1 cellular context compared by ENCODE assay signal in the genomic region with DNA sequence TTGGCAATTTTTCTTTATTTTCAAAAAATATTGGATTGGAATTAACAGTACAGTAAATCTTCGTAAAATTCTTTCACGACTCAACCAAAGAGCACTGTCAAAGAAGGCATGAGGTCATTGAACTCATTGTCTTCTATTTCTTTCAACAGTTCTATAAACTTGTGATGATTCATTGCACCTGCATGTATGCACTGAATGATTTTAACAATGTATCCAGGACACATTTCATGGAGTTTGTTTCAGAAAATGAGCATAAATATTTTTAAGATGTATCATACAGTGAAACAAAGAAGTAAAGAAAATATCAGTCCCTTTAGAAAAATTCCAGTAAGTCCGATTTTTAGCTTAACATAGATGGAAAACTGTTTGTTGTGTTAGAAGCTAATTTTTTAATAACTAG.
TF ChIP-seq lines count a peak whose summit lies in the region.

No MANE protein-coding gene starts in this region.

TF ChIP-seq in SK-N-SH, 30 proteins besides CTCF, POLR2A, EP300 and RAD21 (continued from another document):
- TF ChIP-seq, protein P1, sequence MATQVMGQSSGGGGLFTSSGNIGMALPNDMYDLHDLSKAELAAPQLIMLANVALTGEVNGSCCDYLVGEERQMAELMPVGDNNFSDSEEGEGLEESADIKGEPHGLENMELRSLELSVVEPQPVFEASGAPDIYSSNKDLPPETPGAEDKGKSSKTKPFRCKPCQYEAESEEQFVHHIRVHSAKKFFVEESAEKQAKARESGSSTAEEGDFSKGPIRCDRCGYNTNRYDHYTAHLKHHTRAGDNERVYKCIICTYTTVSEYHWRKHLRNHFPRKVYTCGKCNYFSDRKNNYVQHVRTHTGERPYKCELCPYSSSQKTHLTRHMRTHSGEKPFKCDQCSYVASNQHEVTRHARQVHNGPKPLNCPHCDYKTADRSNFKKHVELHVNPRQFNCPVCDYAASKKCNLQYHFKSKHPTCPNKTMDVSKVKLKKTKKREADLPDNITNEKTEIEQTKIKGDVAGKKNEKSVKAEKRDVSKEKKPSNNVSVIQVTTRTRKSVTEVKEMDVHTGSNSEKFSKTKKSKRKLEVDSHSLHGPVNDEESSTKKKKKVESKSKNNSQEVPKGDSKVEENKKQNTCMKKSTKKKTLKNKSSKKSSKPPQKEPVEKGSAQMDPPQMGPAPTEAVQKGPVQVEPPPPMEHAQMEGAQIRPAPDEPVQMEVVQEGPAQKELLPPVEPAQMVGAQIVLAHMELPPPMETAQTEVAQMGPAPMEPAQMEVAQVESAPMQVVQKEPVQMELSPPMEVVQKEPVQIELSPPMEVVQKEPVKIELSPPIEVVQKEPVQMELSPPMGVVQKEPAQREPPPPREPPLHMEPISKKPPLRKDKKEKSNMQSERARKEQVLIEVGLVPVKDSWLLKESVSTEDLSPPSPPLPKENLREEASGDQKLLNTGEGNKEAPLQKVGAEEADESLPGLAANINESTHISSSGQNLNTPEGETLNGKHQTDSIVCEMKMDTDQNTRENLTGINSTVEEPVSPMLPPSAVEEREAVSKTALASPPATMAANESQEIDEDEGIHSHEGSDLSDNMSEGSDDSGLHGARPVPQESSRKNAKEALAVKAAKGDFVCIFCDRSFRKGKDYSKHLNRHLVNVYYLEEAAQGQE (IDR thresholded peaks at IDR 0.05; ENCODE audit: low read depth, low read length) = no peak
- TF ChIP-seq NFIC (IDR thresholded peaks at IDR 0.05; ENCODE audit: borderline replicate concordance) = no peak
- TF ChIP-seq TCF12 (IDR thresholded peaks at IDR 0.05) = peak; percentile 59
- peak; percentile 53 for TF ChIP-seq JUND (IDR thresholded peaks at IDR 0.05)
